ENCODE assay signal across 23 cellular contexts in the genomic region with DNA sequence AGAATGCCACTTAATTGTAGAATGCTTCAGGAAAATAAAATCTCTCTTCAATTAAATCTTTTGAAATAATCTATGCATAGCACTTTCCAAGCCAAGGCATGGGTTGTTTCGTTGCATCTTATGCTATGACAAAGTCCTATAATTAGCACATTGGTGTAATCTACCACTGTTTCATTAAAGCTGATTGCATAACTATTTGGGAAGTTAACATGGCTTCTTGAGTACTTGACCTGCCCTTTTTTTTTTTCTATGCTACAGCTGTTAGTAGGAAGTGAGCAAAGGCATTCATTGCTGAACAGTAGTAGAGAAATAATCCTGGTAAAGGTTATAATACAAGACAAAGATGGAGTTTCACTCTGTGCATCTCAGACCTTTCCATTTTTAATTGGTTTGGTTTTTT.
"Had no signal": no experiment of that assay in that cellular context is flagged by ENCODE, and none has a peak within 500 bp of the region (broad histone marks: within the 10 kb centered on the region; RNA-seq: fewer than 3 reads in every experiment).

No MANE protein-coding gene starts in this region.

- H3K27me3 ChIP-seq: heart left ventricle, transverse colon, uterus had no signal

- H3K36me3 ChIP-seq: heart left ventricle, transverse colon, uterus had no signal

- DNase-seq: activated CD4-positive, alpha-beta T cell treated with anti-CD3 and anti-CD28 coated beads for 48 hours; activated CD4-positive, CD25-positive, alpha-beta regulatory T cell; activated CD8-positive, alpha-beta memory T cell treated with anti-CD3 and anti-CD28 coated beads, Interleukin-2, amount 10 ng/mL, durations not matched to agents 7 days and 5 days; activated CD8-positive, alpha-beta T cell treated with anti-CD3 and anti-CD28 coated beads for 36 hours; activated effector memory CD4-positive, alpha-beta T cell treated with anti-CD3 and anti-CD28 coated beads, Interleukin-2, amount 50 U/mL, for 16 hours; activated T-cell treated with anti-CD3 and anti-CD28 coated beads for 4 hours; anterior cingulate cortex; central memory CD4-positive, alpha-beta T cell; effector memory CD4-positive, alpha-beta T cell; heart left ventricle; naive thymus-derived CD4-positive, alpha-beta T cell; occipital lobe; posterior cingulate gyrus; stimulated activated CD4-positive, alpha-beta T cell treated with anti-CD3 and anti-CD28 coated beads, Interleukin-2, amount 100 ng/mL, for 48 hours; stimulated activated CD8-positive, alpha-beta memory T cell treated with anti-CD3 and anti-CD28 coated beads, Interleukin-4, amount 100 ng/mL, for 48 hours; stimulated activated naive B cell treated with anti-CD40 and anti-IgM and Interleukin-4, amounts not matched to agents 10 μg/mL and 1 μg/mL and 100 μg/mL, for 72 hours; T1000; transverse colon; uterus had no signal

- H3K4me1 ChIP-seq: heart left ventricle, transverse colon, uterus had no signal

- FAIRE-seq: islet of Langerhans had no signal

- H3K4me2 ChIP-seq: smooth muscle cell had no signal

- H3K9me3 ChIP-seq: heart left ventricle, transverse colon, uterus had no signal

- H3K27ac ChIP-seq: heart left ventricle, transverse colon, uterus had no signal

- ATAC-seq: activated CD8-positive, alpha-beta memory T cell treated with anti-CD3 and anti-CD28 coated beads, Interleukin-2, amount 10 ng/mL, durations not matched to agents 7 days and 5 days; activated CD8-positive, alpha-beta T cell treated with anti-CD3 and anti-CD28 coated beads for 36 hours; esophagus mucosa; naive thymus-derived CD4-positive, alpha-beta T cell; sciatic nerve; stimulated activated naive B cell treated with anti-CD40 and anti-IgM and Interleukin-4, amounts not matched to agents 10 μg/mL and 1 μg/mL and 100 μg/mL, for 72 hours had no signal

- H3K4me3 ChIP-seq: heart left ventricle, smooth muscle cell, transverse colon, uterus had no signal
